In genomic region chr17:69090365-69090764, GRCh38 we compare ENCODE assay signal across 1 cellular context.
TF ChIP-seq lines count a peak whose summit lies in the region.

No MANE protein-coding gene starts in this region.

TF ChIP-seq in HepG2, 621 proteins besides CTCF, POLR2A, EP300 and RAD21:
- no peak for TF ChIP-seq ZKSCAN8 (CRISPR knock-in tag; IDR thresholded peaks at IDR 0.05; ENCODE audit: borderline replicate concordance)
- no peak for TF ChIP-seq ZNF704 (CRISPR knock-in tag; IDR thresholded peaks at IDR 0.05; ENCODE audit: borderline replicate concordance)
- TF ChIP-seq NR3C1 (CRISPR knock-in tag; IDR thresholded peaks at IDR 0.05), result no peak
- TF ChIP-seq RARA (CRISPR knock-in tag; IDR thresholded peaks at IDR 0.05), result no peak
- no peak for TF ChIP-seq ZNF3 (CRISPR knock-in tag; IDR thresholded peaks at IDR 0.05)
- TF ChIP-seq TEAD3 (CRISPR knock-in tag; optimal IDR thresholded peaks at IDR 0.05; ENCODE audit: borderline replicate concordance), result no peak
- TF ChIP-seq, protein P1, sequence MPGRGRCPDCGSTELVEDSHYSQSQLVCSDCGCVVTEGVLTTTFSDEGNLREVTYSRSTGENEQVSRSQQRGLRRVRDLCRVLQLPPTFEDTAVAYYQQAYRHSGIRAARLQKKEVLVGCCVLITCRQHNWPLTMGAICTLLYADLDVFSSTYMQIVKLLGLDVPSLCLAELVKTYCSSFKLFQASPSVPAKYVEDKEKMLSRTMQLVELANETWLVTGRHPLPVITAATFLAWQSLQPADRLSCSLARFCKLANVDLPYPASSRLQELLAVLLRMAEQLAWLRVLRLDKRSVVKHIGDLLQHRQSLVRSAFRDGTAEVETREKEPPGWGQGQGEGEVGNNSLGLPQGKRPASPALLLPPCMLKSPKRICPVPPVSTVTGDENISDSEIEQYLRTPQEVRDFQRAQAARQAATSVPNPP (CRISPR knock-in tag; IDR thresholded peaks at IDR 0.05), result no peak
- no peak for TF ChIP-seq JARID2 (CRISPR knock-in tag; IDR thresholded peaks at IDR 0.05; ENCODE audit: insufficient replicate concordance)
- TF ChIP-seq TBX2 (CRISPR knock-in tag; IDR thresholded peaks at IDR 0.05; ENCODE audit: borderline replicate concordance), result no peak
- TF ChIP-seq XRCC5 (optimal IDR thresholded peaks at IDR 0.05; ENCODE audit: low read length), result no peak
- no peak for TF ChIP-seq PAX8 (CRISPR knock-in tag; IDR thresholded peaks at IDR 0.05; ENCODE audit: borderline replicate concordance)
- no peak for TF ChIP-seq RFXAP (CRISPR knock-in tag; IDR thresholded peaks at IDR 0.05; ENCODE audit: borderline replicate concordance)
- TF ChIP-seq NCOA5 (CRISPR knock-in tag; IDR thresholded peaks at IDR 0.05), result no peak
- no peak for TF ChIP-seq THAP9 (CRISPR knock-in tag; IDR thresholded peaks at IDR 0.05; ENCODE audit: borderline replicate concordance)
- TF ChIP-seq ETV6 (CRISPR knock-in tag; conservative IDR thresholded peaks at IDR 0.05), result no peak
